In the genomic region with DNA sequence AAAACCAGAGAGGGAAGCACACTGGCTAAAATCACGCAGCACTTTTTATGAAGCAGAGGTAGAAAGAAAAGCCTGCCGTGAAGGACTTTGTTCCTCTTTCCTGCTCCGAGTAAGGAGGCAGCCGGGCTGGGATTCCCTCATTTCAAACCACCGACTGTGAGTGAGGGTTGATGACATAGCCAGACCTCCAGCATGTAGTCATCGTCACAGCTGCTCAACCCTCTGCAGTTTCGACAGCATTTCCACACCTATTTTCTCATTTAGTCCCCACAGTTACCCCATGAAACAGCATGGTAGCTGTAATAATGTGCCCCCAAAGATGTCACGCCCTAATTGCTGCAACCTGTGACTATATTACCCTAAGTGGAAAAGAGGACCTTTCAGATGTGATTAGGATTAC, we compare ENCODE assay signal across 30 cellular contexts. TPM values are rescaled to one million over a fixed set of nuclear protein-coding genes. Genes with fewer than 3 reads are reported as not detected.
"Had no signal": no experiment of that assay in that cellular context is flagged by ENCODE, and none has a peak within 500 bp of the region (broad histone marks: within the 10 kb centered on the region; RNA-seq: fewer than 3 reads in every experiment).

No MANE protein-coding gene starts in this region.

- H3K9me3 Mint-ChIP-seq: activated B cell treated with CpG ODN at 0.5 μM for 24 hours; activated naive CD8-positive, alpha-beta T cell treated with anti-CD3 and anti-CD28 coated beads, Interleukin-2, amount 10 ng/mL, durations not matched to agents 7 days and 5 days; activated T-cell treated with anti-CD3 and anti-CD28 coated beads, Interleukin-2, amount 50 U/mL, for 4 hours; central memory CD8-positive, alpha-beta T cell; natural killer cell; T-helper 2 cell treated with Interferon-gamma antibody and Interleukin-4, amounts not matched to agents 5 μg/mL and 100 μg/mL, for 36 hours had no signal

- DNase-seq: activated B cell treated with CpG ODN at 0.5 μM for 24 hours; activated CD4-positive, alpha-beta T cell treated with anti-CD3 and anti-CD28 coated beads for 36 hours; activated CD4-positive, alpha-beta T cell treated with anti-CD3 and anti-CD28 coated beads, Interleukin-2, amount 50 U/mL, for 4 hours; activated CD8-positive, alpha-beta memory T cell treated with anti-CD3 and anti-CD28 coated beads for 24 hours; activated CD8-positive, alpha-beta memory T cell treated with anti-CD3 and anti-CD28 coated beads, Interleukin-2, amount 50 U/mL, for 48 hours; activated naive CD4-positive, alpha-beta T cell treated with Interleukin-2 at 50 U/mL for 16 hours; activated naive CD8-positive, alpha-beta T cell treated with anti-CD3 and anti-CD28 coated beads, Interleukin-2, amount 10 ng/mL, durations not matched to agents 7 days and 5 days; activated T-cell treated with anti-CD3 and anti-CD28 coated beads, Interleukin-2, amount 50 U/mL, for 4 hours; amniotic stem cell; effector memory CD4-positive, alpha-beta T cell; gastrocnemius medialis; hippocampal formation; left ventricle myocardium inferior; mammary epithelial cell; midbrain; natural killer cell; ovary; stimulated activated CD4-positive, alpha-beta T cell treated with anti-CD3 and anti-CD28 coated beads, Interleukin-2, amount 100 ng/mL, for 48 hours; stimulated activated CD8-positive, alpha-beta memory T cell treated with anti-CD3 and anti-CD28 coated beads, Interleukin-4, amount 100 ng/mL, for 48 hours; stimulated activated naive CD4-positive, alpha-beta T cell; upper lobe of right lung had no signal

- H3K4me3 ChIP-seq: breast epithelium, gastrocnemius medialis, left ventricle myocardium inferior, ovary, prostate gland, thoracic aorta, upper lobe of right lung had no signal

- H3K27ac Mint-ChIP-seq: activated B cell treated with CpG ODN at 0.5 μM for 24 hours; activated CD4-positive, alpha-beta T cell treated with anti-CD3 and anti-CD28 coated beads for 36 hours; activated naive CD8-positive, alpha-beta T cell treated with anti-CD3 and anti-CD28 coated beads, Interleukin-2, amount 10 ng/mL, durations not matched to agents 7 days and 5 days; natural killer cell; T-helper 2 cell treated with Interferon-gamma antibody and Interleukin-4, amounts not matched to agents 5 μg/mL and 100 μg/mL, for 36 hours had no signal

- H3K36me3 Mint-ChIP-seq: activated naive CD8-positive, alpha-beta T cell treated with anti-CD3 and anti-CD28 coated beads, Interleukin-2, amount 10 ng/mL, durations not matched to agents 7 days and 5 days; natural killer cell had no signal

- H3K27ac ChIP-seq: breast epithelium, gastrocnemius medialis, left ventricle myocardium inferior, ovary, prostate gland, thoracic aorta, upper lobe of right lung had no signal

- H3K27me3 Mint-ChIP-seq: activated B cell treated with CpG ODN at 0.5 μM for 24 hours; activated CD4-positive, alpha-beta T cell treated with anti-CD3 and anti-CD28 coated beads for 36 hours had no signal

- H3K4me1 ChIP-seq: breast epithelium, gastrocnemius medialis, left ventricle myocardium inferior, prostate gland, upper lobe of right lung had no signal

- H3K9me3 ChIP-seq: breast epithelium, gastrocnemius medialis, left ventricle myocardium inferior, ovary, prostate gland, thoracic aorta, upper lobe of right lung had no signal

- H3K36me3 ChIP-seq: breast epithelium, gastrocnemius medialis, left ventricle myocardium inferior, ovary, prostate gland, thoracic aorta, upper lobe of right lung had no signal

- FAIRE-seq: colon, TTC549 had no signal

- H3K27me3 ChIP-seq: breast epithelium, gastrocnemius medialis, ovary, upper lobe of right lung had no signal

- H3K4me3 Mint-ChIP-seq: activated B cell treated with CpG ODN at 0.5 μM for 24 hours; activated CD4-positive, alpha-beta T cell treated with anti-CD3 and anti-CD28 coated beads for 36 hours; activated naive CD8-positive, alpha-beta T cell treated with anti-CD3 and anti-CD28 coated beads, Interleukin-2, amount 10 ng/mL, durations not matched to agents 7 days and 5 days; activated T-cell treated with anti-CD3 and anti-CD28 coated beads, Interleukin-2, amount 50 U/mL, for 4 hours; central memory CD8-positive, alpha-beta T cell; natural killer cell; T-helper 2 cell treated with Interferon-gamma antibody and Interleukin-4, amounts not matched to agents 5 μg/mL and 100 μg/mL, for 36 hours had no signal

- ATAC-seq: activated CD4-positive, alpha-beta T cell treated with anti-CD3 and anti-CD28 coated beads for 36 hours; activated T-cell treated with anti-CD3 and anti-CD28 coated beads, Interleukin-2, amount 50 U/mL, for 4 hours; esophagus mucosa; gastrocnemius medialis; natural killer cell; upper lobe of right lung had no signal

RNA-seq across cellular contexts. Expression of a gene that starts 35.3 kb away (rescaled TPM):
- total RNA-seq: activated CD4-positive, alpha-beta T cell treated with anti-CD3 and anti-CD28 coated beads for 36 hours; activated T-cell treated with anti-CD3 and anti-CD28 coated beads, Interleukin-2, amount 50 U/mL, for 4 hours; dermis microvascular lymphatic vessel endothelial cell; gastrocnemius medialis; left ventricle myocardium inferior; mammary epithelial cell had no signal
- polyA plus RNA-seq: mammary epithelial cell had no signal
